In the genomic region with DNA sequence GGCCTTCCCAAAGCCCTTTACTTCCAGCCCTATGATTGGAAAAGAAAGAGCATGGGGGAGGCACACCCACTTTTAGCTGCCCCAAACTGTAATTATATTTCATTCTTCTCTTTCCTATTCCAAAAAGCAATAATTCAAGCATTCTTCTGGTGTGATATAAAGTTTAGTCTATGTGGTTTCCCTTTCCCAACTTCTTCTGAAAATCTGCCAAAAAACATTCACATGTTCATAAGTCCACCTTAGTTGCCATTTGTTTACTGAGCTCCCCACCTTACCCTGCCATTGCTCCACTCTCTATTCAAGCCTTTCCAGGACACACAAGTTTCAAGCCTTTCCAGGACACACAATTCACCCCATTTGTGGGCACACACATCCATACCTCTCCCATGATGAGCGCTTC, we compare ENCODE assay signal across 14 cellular contexts.
DNase-seq lines count a peak whose midpoint lies in the region; TF ChIP-seq lines count a peak whose summit lies in the region.
"Had no signal": no experiment of that assay in that cellular context is flagged by ENCODE, and none has a peak within 500 bp of the region (broad histone marks: within the 10 kb centered on the region; RNA-seq: fewer than 3 reads in every experiment).

No MANE protein-coding gene starts in this region.

- H3K27me3 ChIP-seq in MG63: no peaks in the 10 kb centered on the region; the same call in 1 of the 2 replicates

- no peak overlapping the region for H3K4me3 ChIP-seq in astrocyte of the spinal cord (ENCODE audit: low read depth, low read length)
- H3K4me3 ChIP-seq in fibroblast of pulmonary artery (replicated peaks; ENCODE audit: low read depth, low read length): no peak overlapping the region
- H3K4me3 ChIP-seq in MG63: no peak overlapping the region
- H3K4me3 ChIP-seq: HAP-1 had no signal

- H3K9me3 ChIP-seq in MG63: no peaks in the 10 kb centered on the region
- H3K9me3 ChIP-seq: Caco-2, HAP-1 had no signal

- DNase-seq in GM03348 (ENCODE audit: low spot score) (peak; percentile 9), M059J (ENCODE audit: low read depth) (peak; percentile 12), astrocyte of the spinal cord (ENCODE audit: low read depth, low spot score) (peak; percentile 24), fibroblast of pulmonary artery (ENCODE audit: low read depth) (peak; percentile 19), NCI-H82 (lab: John Stamatoyannopoulos, UW) (no peak), NCI-H2171 (lab: John Stamatoyannopoulos, UW) (no peak), MG63 (no peak)
- no peak for DNase-seq in activated effector memory CD4-positive, alpha-beta T cell treated with Interleukin-2 at 50 U/mL for 16 hours
- DNase-seq: 8988T; AML-193; Caco-2; CD4-positive, alpha-beta T cell; GOT3 had no signal

- H3K36me3 ChIP-seq in MG63: no peaks in the 10 kb centered on the region
- H3K36me3 ChIP-seq: HAP-1 had no signal

- TF ChIP-seq CTCF in astrocyte of the spinal cord (IDR thresholded peaks at IDR 0.05; ENCODE audit: low read depth, low read length): no peak
- no peak for TF ChIP-seq CTCF in fibroblast of pulmonary artery (IDR thresholded peaks at IDR 0.05; ENCODE audit: low read length, missing control alignments)

- in situ Hi-C loops in astrocyte of the spinal cord (cut with HindIII; ENCODE audit: low sequenced_read_pairs): no loop called here

Comparison
In these comparisons a context has a peak if more than half of its experiments do, and no peak if none do; other contexts are left out.
1. DNase-seq: peak in GM03348 (single experiment), M059J (single experiment), astrocyte of the spinal cord (single experiment) and fibroblast of pulmonary artery (single experiment); none in NCI-H82 (single experiment), NCI-H2171 (single experiment), MG63 (single experiment) and activated effector memory CD4-positive, alpha-beta T cell treated with Interleukin-2 at 50 U/mL for 16 hours (single experiment).